24 cellular contexts compared by ENCODE assay signal in genomic region chr4:76513517-76513916, GRCh38.
"Had no signal": no experiment of that assay in that cellular context is flagged by ENCODE, and none has a peak within 500 bp of the region (broad histone marks: within the 10 kb centered on the region; RNA-seq: fewer than 3 reads in every experiment).

No MANE protein-coding gene starts in this region.

- H3K4me2 ChIP-seq: KMS-11 had no signal

- H3K36me3 Mint-ChIP-seq: activated naive CD8-positive, alpha-beta T cell treated with anti-CD3 and anti-CD28 coated beads, Interleukin-2, amount 10 ng/mL, durations not matched to agents 7 days and 5 days had no signal

- H3K4me1 ChIP-seq: adrenal gland had no signal

- H3K4me3 ChIP-seq: adrenal gland, Peyer's patch had no signal

- H3K4me3 Mint-ChIP-seq: activated CD8-positive, alpha-beta T cell treated with anti-CD3 and anti-CD28 coated beads for 36 hours; activated naive CD8-positive, alpha-beta T cell treated with anti-CD3 and anti-CD28 coated beads, Interleukin-2, amount 10 ng/mL, durations not matched to agents 7 days and 5 days; T-helper 17 cell had no signal

- H3K27me3 Mint-ChIP-seq: activated CD8-positive, alpha-beta T cell treated with anti-CD3 and anti-CD28 coated beads for 36 hours; activated naive CD8-positive, alpha-beta T cell treated with anti-CD3 and anti-CD28 coated beads, Interleukin-2, amount 10 ng/mL, durations not matched to agents 7 days and 5 days had no signal

- ATAC-seq: activated CD8-positive, alpha-beta T cell treated with anti-CD3 and anti-CD28 coated beads for 36 hours; T-helper 17 cell had no signal

- H3K9me3 ChIP-seq: adrenal gland, Peyer's patch had no signal

- DNase-seq: activated CD4-positive, alpha-beta T cell treated with anti-CD3 and anti-CD28 coated beads, Interleukin-2, amount 50 U/mL, for 1 hour; activated CD4-positive, CD25-positive, alpha-beta regulatory T cell; activated CD8-positive, alpha-beta memory T cell treated with anti-CD3 and anti-CD28 coated beads, Interleukin-2, amount 50 U/mL, for 4 hours; activated CD8-positive, alpha-beta T cell treated with anti-CD3 and anti-CD28 coated beads for 36 hours; activated naive CD4-positive, alpha-beta T cell treated with anti-CD3 and anti-CD28 coated beads, Interleukin-2, amount 50 U/mL, for 16 hours; activated naive CD8-positive, alpha-beta T cell treated with anti-CD3 and anti-CD28 coated beads, Interleukin-2, amount 10 ng/mL, durations not matched to agents 7 days and 5 days; adrenal gland; anterior cingulate cortex; central memory CD4-positive, alpha-beta T cell; MM.1S; NCI-H1105; NCI-H1436 treated with DMSO at 0.1 percent for 48 hours; NCI-H187; NCI-H2081; NCI-H510A treated with DMSO at 0.1 percent for 48 hours; NCI-H69; NK-92 treated with Interleukin-12 subunit alpha and Interleukin-12 subunit beta, amount 100 ng/mL, for 24 hours; OCI-M1; Peyer's patch; SHP77; T-helper 17 cell; T-helper 9 cell had no signal

- H3K9ac ChIP-seq: KMS-11 had no signal

- H3K27ac ChIP-seq: adrenal gland, KMS-11, Peyer's patch, RWPE1 had no signal

- H3K36me3 ChIP-seq: adrenal gland, Peyer's patch had no signal

- H3K9me3 Mint-ChIP-seq: activated naive CD8-positive, alpha-beta T cell treated with anti-CD3 and anti-CD28 coated beads, Interleukin-2, amount 10 ng/mL, durations not matched to agents 7 days and 5 days had no signal

- H3K27me3 ChIP-seq: adrenal gland, Peyer's patch had no signal

- H3K27ac Mint-ChIP-seq: activated CD8-positive, alpha-beta T cell treated with anti-CD3 and anti-CD28 coated beads for 36 hours; activated naive CD8-positive, alpha-beta T cell treated with anti-CD3 and anti-CD28 coated beads, Interleukin-2, amount 10 ng/mL, durations not matched to agents 7 days and 5 days; T-helper 17 cell had no signal
